ENCODE assay signal across 10 cellular contexts in genomic region chr2:74944987-74945782, GRCh38. TPM values are rescaled to one million over a fixed set of nuclear protein-coding genes. Genes with fewer than 3 reads are reported as not detected.
A peak's percentile ranks its signal among the peaks of the same experiment; 100 is the strongest.
DNase-seq lines count a peak whose midpoint lies in the region; ATAC-seq lines count a peak whose summit lies in the region.
"Had no signal": no experiment of that assay in that cellular context is flagged by ENCODE, and none has a peak within 500 bp of the region (broad histone marks: within the 10 kb centered on the region; RNA-seq: fewer than 3 reads in every experiment).

No MANE protein-coding gene starts in this region.

- no peak overlapping the region for H3K18ac ChIP-seq in mesenchymal stem cell (ENCODE audit: low read depth in 1 of 2, low read length in 2 of 2)

- no peaks in the 10 kb centered on the region for H3K79me1 ChIP-seq in mesenchymal stem cell (replicated peaks; ENCODE audit: low read length, poor library complexity, severe bottlenecking)

- peak; percentile 71 for DNase-seq in EH (ENCODE audit: low read depth)
- peak; percentile 12 for DNase-seq in RPMI8226
- DNase-seq in mesenchymal stem cell = no peak
- DNase-seq in D341Med (ENCODE audit: low spot score) = no peak
- no peak for DNase-seq in NCI-H146 treated with DMSO at 0.1 percent for 48 hours (lab: John Stamatoyannopoulos, UW; ENCODE audit: unreplicated experiment)
- DNase-seq in NCI-H345 (lab: John Stamatoyannopoulos, UW) = no peak
- DNase-seq: C1 segment of cervical spinal cord had no signal

- no peak overlapping the region for H3K4me2 ChIP-seq in mesenchymal stem cell (ENCODE audit: low read length, poor library complexity, severe bottlenecking)

- H2AK5ac ChIP-seq in mesenchymal stem cell (ENCODE audit: low read length, severe bottlenecking) = no peak overlapping the region

- no peaks in the 10 kb centered on the region for H3K36me3 ChIP-seq in mesenchymal stem cell (ENCODE audit: control insufficient read depth in 1 of 2, insufficient read depth in 2 of 2, low read depth in 1 of 2, low read length in 2 of 2)
- H3K36me3 ChIP-seq: SJSA1 had no signal

- no peak overlapping the region for H2BK5ac ChIP-seq in mesenchymal stem cell (ENCODE audit: low read depth, low read length, poor library complexity, severe bottlenecking)

- no peak overlapping the region for H4K8ac ChIP-seq in mesenchymal stem cell (ENCODE audit: low read length)

- H3K14ac ChIP-seq in mesenchymal stem cell (ENCODE audit: low read length in 2 of 2) = no peak overlapping the region

- peaks cover under 1% of the 10 kb centered on the region for H3K9me3 ChIP-seq in mesenchymal stem cell (ENCODE audit: control insufficient read depth, low read length)
- H3K9me3 ChIP-seq: SJSA1 had no signal

- H3K4me3 ChIP-seq in mesenchymal stem cell (ENCODE audit: insufficient read depth in 1 of 2, low read depth in 1 of 2, low read length in 2 of 2) = no peak overlapping the region
- H3K4me3 ChIP-seq: SJSA1 had no signal

- H3K4ac ChIP-seq in mesenchymal stem cell (ENCODE audit: low read depth in 1 of 2, low read length in 2 of 2) = no peak overlapping the region

- no peak overlapping the region for H2BK12ac ChIP-seq in mesenchymal stem cell (ENCODE audit: low read length in 2 of 2)

- WGBS in mesenchymal stem cell = 92% methylated on average over 2 of the region's 4 CpGs

- no peak overlapping the region for H4K91ac ChIP-seq in mesenchymal stem cell (ENCODE audit: low read length)

- no peak overlapping the region for H3K23ac ChIP-seq in mesenchymal stem cell (ENCODE audit: low read length in 2 of 2)

- H2BK15ac ChIP-seq in mesenchymal stem cell (ENCODE audit: low read depth, poor library complexity, severe bottlenecking) = no peak overlapping the region

- H2BK120ac ChIP-seq in mesenchymal stem cell (ENCODE audit: low read depth, low read length) = no peak overlapping the region

- no peaks in the 10 kb centered on the region for H3K27me3 ChIP-seq in mesenchymal stem cell (ENCODE audit: control insufficient read depth in 1 of 2, insufficient read depth in 1 of 2, low read length in 2 of 2)
- H3K27me3 ChIP-seq: SJSA1 had no signal

- peak; percentile 100 for ATAC-seq in GM19438 (IDR thresholded peaks at IDR 0.05; ENCODE audit: low read depth, unreplicated experiment)
- peak; percentile 100 for ATAC-seq in HG03064 (IDR thresholded peaks at IDR 0.05; ENCODE audit: low read depth, unreplicated experiment)

- H3K27ac ChIP-seq in mesenchymal stem cell (ENCODE audit: low read length, poor library complexity, severe bottlenecking) = no peak overlapping the region
- H3K27ac ChIP-seq: SJSA1 had no signal

- H3K4me1 ChIP-seq in mesenchymal stem cell (ENCODE audit: control insufficient read depth, insufficient read depth, low read depth, low read length) = no peaks in the 10 kb centered on the region

- no peak overlapping the region for H2AFZ ChIP-seq in mesenchymal stem cell (ENCODE audit: low read depth, low read length)

- no peak overlapping the region for H3K9ac ChIP-seq in mesenchymal stem cell (ENCODE audit: low read length)

RNA-seq across cellular contexts. Expression of gene POLE4, which starts 13.3 kb away (rescaled TPM):
- polyA plus RNA-seq in mesenchymal stem cell (2013, experiment 1 of 2) = 30.3 TPM
- polyA plus RNA-seq in mesenchymal stem cell (2013, experiment 2 of 2) = 31.9 TPM

Comparison
In these comparisons a context has a peak if more than half of its experiments do, and no peak if none do; other contexts are left out.
1. DNase-seq: peak in EH (single experiment) and RPMI8226 (single experiment); none in mesenchymal stem cell (single experiment), D341Med (single experiment), NCI-H146 treated with DMSO at 0.1 percent for 48 hours (single experiment) and NCI-H345 (single experiment).